ENCODE assay signal across 25 cellular contexts in genomic region chr6:67219336-67219735, GRCh38.
"Had no signal": no experiment of that assay in that cellular context is flagged by ENCODE, and none has a peak within 500 bp of the region (broad histone marks: within the 10 kb centered on the region; RNA-seq: fewer than 3 reads in every experiment).

No MANE protein-coding gene starts in this region.

- H3K27ac ChIP-seq: ascending aorta, breast epithelium, esophagus muscularis mucosa, gastrocnemius medialis, hepatocyte, left ventricle myocardium inferior, neutrophil, ovary, stomach, tibial artery, upper lobe of right lung had no signal

- H3K4me3 ChIP-seq: ascending aorta, breast epithelium, esophagus muscularis mucosa, gastrocnemius medialis, hepatocyte, left ventricle myocardium inferior, lung, ovary, stomach, tibial artery, upper lobe of right lung had no signal

- DNase-seq: activated B cell treated with CpG ODN at 0.5 μM for 24 hours; activated CD4-positive, alpha-beta T cell treated with anti-CD3 and anti-CD28 coated beads, Interleukin-2, amount 50 U/mL, for 1 hour; activated CD8-positive, alpha-beta T cell treated with anti-CD3 and anti-CD28 coated beads for 36 hours; activated T-cell treated with anti-CD3 and anti-CD28 coated beads, Interleukin-2, amount 50 U/mL, for 4 hours; central memory CD4-positive, alpha-beta T cell; dermis blood vessel endothelial cell; effector CD4-positive, alpha-beta T cell; gastrocnemius medialis; islet precursor cell; left ventricle myocardium inferior; mesendoderm; ovary; small intestine; stimulated activated CD4-positive, alpha-beta T cell treated with anti-CD3 and anti-CD28 coated beads, Interleukin-4, amount 100 ng/mL, for 24 hours; stimulated activated naive B cell treated with anti-CD40 and anti-IgM and Interleukin-4, amounts not matched to agents 10 μg/mL and 1 μg/mL and 100 μg/mL, for 72 hours; stomach; T-helper 1 cell; tibial artery had no signal

- H3K4me2 ChIP-seq: hepatocyte had no signal

- H3K36me3 ChIP-seq: ascending aorta, breast epithelium, esophagus muscularis mucosa, gastrocnemius medialis, left ventricle myocardium inferior, neutrophil, ovary, stomach, tibial artery, upper lobe of right lung had no signal

- H3K9me3 ChIP-seq: ascending aorta, breast epithelium, esophagus muscularis mucosa, gastrocnemius medialis, neutrophil, ovary, tibial artery, upper lobe of right lung had no signal

- H3K27me3 ChIP-seq: ascending aorta, breast epithelium, esophagus muscularis mucosa, gastrocnemius medialis, hepatocyte, neutrophil, ovary, stomach, tibial artery, upper lobe of right lung had no signal

- H3K79me2 ChIP-seq: hepatocyte had no signal

- H3K4me1 ChIP-seq: ascending aorta, breast epithelium, esophagus muscularis mucosa, gastrocnemius medialis, left ventricle myocardium inferior, stomach, tibial artery, upper lobe of right lung had no signal

- H2AFZ ChIP-seq: hepatocyte had no signal
